Comparison of ENCODE assay signal across 28 cellular contexts in the genomic region with DNA sequence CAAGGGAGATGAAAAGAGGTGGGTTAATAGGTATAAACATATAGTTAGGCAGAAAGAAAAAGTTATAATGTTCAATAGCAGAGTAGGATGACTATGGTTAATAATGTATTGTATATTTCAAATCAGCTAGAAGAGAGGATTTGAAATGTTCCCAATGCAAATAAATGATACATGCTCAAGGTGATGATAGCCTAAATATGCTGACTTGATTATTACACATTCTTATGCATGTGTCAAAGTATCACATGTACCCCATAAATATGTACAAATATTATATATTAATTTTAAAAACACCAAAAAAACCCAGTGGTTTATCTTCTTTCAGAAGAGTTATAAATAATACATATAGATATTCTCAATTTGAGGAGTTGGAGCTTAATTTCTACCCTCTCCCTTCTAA. TPM values are rescaled to one million over a fixed set of nuclear protein-coding genes. Genes with fewer than 3 reads are reported as not detected.
"Had no signal": no experiment of that assay in that cellular context is flagged by ENCODE, and none has a peak within 500 bp of the region (broad histone marks: within the 10 kb centered on the region; RNA-seq: fewer than 3 reads in every experiment).

No MANE protein-coding gene starts in this region.

- H3K27ac Mint-ChIP-seq: dendritic cell treated with granulocyte-macrophage colony-stimulating factor and Interleukin-4, amounts not matched to agents 40 ng/mL and 50 ng/mL, for 4 days; effector memory CD8-positive, alpha-beta T cell; endodermal cell had no signal

- DNase-seq: colonic mucosa; cortex of kidney; dermis blood vessel endothelial cell; dorsolateral prefrontal cortex; effector CD4-positive, alpha-beta T cell; effector CD8-positive, alpha-beta T cell; effector memory CD4-positive, alpha-beta T cell; effector memory CD8-positive, alpha-beta T cell; endodermal cell; erythroblast; esophagus squamous epithelium; foreskin keratinocyte; foreskin melanocyte; gastrocnemius medialis; glutamatergic neuron; head of caudate nucleus; heart left ventricle; heart right ventricle had no signal

- FAIRE-seq: colon, endometrium, endothelial cell of umbilical vein, frontal cortex had no signal

- H3K9me3 ChIP-seq: colonic mucosa, esophagus muscularis mucosa, esophagus squamous epithelium, gastrocnemius medialis had no signal

- H3K4me1 ChIP-seq: colonic mucosa, esophagus muscularis mucosa, esophagus squamous epithelium, gastrocnemius medialis, gastroesophageal sphincter, heart left ventricle, heart right ventricle had no signal

- H3K4me1 Mint-ChIP-seq: endodermal cell had no signal

- H3K27me3 ChIP-seq: colonic mucosa, dorsolateral prefrontal cortex, esophagus muscularis mucosa, esophagus squamous epithelium, foreskin keratinocyte, gastrocnemius medialis, gastroesophageal sphincter, heart left ventricle, heart right ventricle had no signal

- H3K27me3 Mint-ChIP-seq: dendritic cell treated with granulocyte-macrophage colony-stimulating factor and Interleukin-4, amounts not matched to agents 40 ng/mL and 50 ng/mL, for 4 days had no signal

- H3K36me3 ChIP-seq: colonic mucosa, esophagus muscularis mucosa, esophagus squamous epithelium, gastrocnemius medialis, gastroesophageal sphincter, heart left ventricle, heart right ventricle had no signal

- H3K9me3 Mint-ChIP-seq: effector memory CD8-positive, alpha-beta T cell had no signal

- H3K27ac ChIP-seq: colonic mucosa, coronary artery, dorsolateral prefrontal cortex, epithelial cell of prostate, esophagus muscularis mucosa, esophagus squamous epithelium, foreskin keratinocyte, gastrocnemius medialis, gastroesophageal sphincter, heart left ventricle, heart right ventricle had no signal

- ATAC-seq: effector memory CD8-positive, alpha-beta T cell; esophagus mucosa; foreskin keratinocyte; gastrocnemius medialis; gastroesophageal sphincter; heart left ventricle; heart right ventricle had no signal

- H3K4me3 Mint-ChIP-seq: dendritic cell treated with granulocyte-macrophage colony-stimulating factor and Interleukin-4, amounts not matched to agents 40 ng/mL and 50 ng/mL, for 4 days; effector memory CD8-positive, alpha-beta T cell; endodermal cell had no signal

- H3K4me3 ChIP-seq: colonic mucosa, coronary artery, dorsolateral prefrontal cortex, esophagus muscularis mucosa, esophagus squamous epithelium, gastrocnemius medialis, gastroesophageal sphincter, heart left ventricle, heart right ventricle had no signal

RNA-seq across cellular contexts. Expression of gene ZSWIM5, which starts 38.3 kb away (rescaled TPM):
- total RNA-seq: foreskin keratinocyte had no signal
- polyA plus RNA-seq: foreskin keratinocyte had no signal
